Comparison of ENCODE assay signal across 31 cellular contexts in genomic region chr3:137820366-137820765, GRCh38. TPM values are rescaled to one million over a fixed set of nuclear protein-coding genes. Genes with fewer than 3 reads are reported as not detected.
"Had no signal": no experiment of that assay in that cellular context is flagged by ENCODE, and none has a peak within 500 bp of the region (broad histone marks: within the 10 kb centered on the region; RNA-seq: fewer than 3 reads in every experiment).

No MANE protein-coding gene starts in this region.

- H3K9me3 Mint-ChIP-seq: activated CD4-positive, alpha-beta T cell treated with anti-CD3 and anti-CD28 coated beads, Interleukin-2, amount 10 ng/mL, durations not matched to agents 7 days and 5 days; activated CD8-positive, alpha-beta T cell treated with anti-CD3 and anti-CD28 coated beads for 36 hours; activated T-cell treated with anti-CD3 and anti-CD28 coated beads, Interleukin-2, amount 50 U/mL, for 4 hours; activated T-helper 17 cell treated with anti-CD3 and anti-CD28 coated beads, Interleukin-2, amount 50 U/mL, for 72 hours; dendritic cell treated with granulocyte-macrophage colony-stimulating factor and Interleukin-4, amounts not matched to agents 40 ng/mL and 50 ng/mL, for 4 days had no signal

- ATAC-seq: activated CD8-positive, alpha-beta T cell treated with anti-CD3 and anti-CD28 coated beads for 36 hours; activated T-cell treated with anti-CD3 and anti-CD28 coated beads, Interleukin-2, amount 50 U/mL, for 4 hours; activated T-helper 17 cell treated with anti-CD3 and anti-CD28 coated beads, Interleukin-2, amount 50 U/mL, for 72 hours; effector memory CD8-positive, alpha-beta T cell; foreskin keratinocyte; gastroesophageal sphincter had no signal

- H3K4me1 Mint-ChIP-seq: activated CD4-positive, alpha-beta T cell treated with anti-CD3 and anti-CD28 coated beads, Interleukin-2, amount 10 ng/mL, durations not matched to agents 7 days and 5 days; activated T-helper 17 cell treated with anti-CD3 and anti-CD28 coated beads, Interleukin-2, amount 50 U/mL, for 72 hours; central memory CD8-positive, alpha-beta T cell had no signal

- H3K27me3 Mint-ChIP-seq: activated CD4-positive, alpha-beta T cell treated with anti-CD3 and anti-CD28 coated beads, Interleukin-2, amount 10 ng/mL, durations not matched to agents 7 days and 5 days; activated CD8-positive, alpha-beta T cell treated with anti-CD3 and anti-CD28 coated beads for 36 hours; activated T-helper 17 cell treated with anti-CD3 and anti-CD28 coated beads, Interleukin-2, amount 50 U/mL, for 72 hours; dendritic cell treated with granulocyte-macrophage colony-stimulating factor and Interleukin-4, amounts not matched to agents 40 ng/mL and 50 ng/mL, for 4 days had no signal

- H3K36me3 Mint-ChIP-seq: activated naive CD8-positive, alpha-beta T cell had no signal

- H3K27me3 ChIP-seq: brain microvascular endothelial cell, foreskin keratinocyte, gastroesophageal sphincter had no signal

- H3K27ac Mint-ChIP-seq: activated CD4-positive, alpha-beta T cell treated with anti-CD3 and anti-CD28 coated beads, Interleukin-2, amount 10 ng/mL, durations not matched to agents 7 days and 5 days; activated CD8-positive, alpha-beta T cell treated with anti-CD3 and anti-CD28 coated beads for 36 hours; activated naive CD8-positive, alpha-beta T cell; activated T-helper 17 cell treated with anti-CD3 and anti-CD28 coated beads, Interleukin-2, amount 50 U/mL, for 72 hours; dendritic cell treated with granulocyte-macrophage colony-stimulating factor and Interleukin-4, amounts not matched to agents 40 ng/mL and 50 ng/mL, for 4 days; effector memory CD8-positive, alpha-beta T cell had no signal

- H3K27ac ChIP-seq: brain microvascular endothelial cell, coronary artery, esophagus muscularis mucosa, foreskin keratinocyte, gastroesophageal sphincter had no signal

- H3K36me3 ChIP-seq: brain microvascular endothelial cell, esophagus muscularis mucosa, gastroesophageal sphincter had no signal

- H3K9me3 ChIP-seq: esophagus muscularis mucosa, gastroesophageal sphincter had no signal

- H3K4me1 ChIP-seq: esophagus muscularis mucosa, foreskin keratinocyte, gastroesophageal sphincter had no signal

- DNase-seq: activated CD4-positive, alpha-beta T cell treated with anti-CD3 and anti-CD28 coated beads for 1 hour; activated CD4-positive, alpha-beta T cell treated with anti-CD3 and anti-CD28 coated beads for 4 hours; activated CD4-positive, alpha-beta T cell treated with anti-CD3 and anti-CD28 coated beads, Interleukin-2, amount 10 ng/mL, durations not matched to agents 7 days and 5 days; activated CD4-positive, alpha-beta T cell treated with anti-CD3 and anti-CD28 coated beads, Interleukin-2, amount 50 U/mL, for 4 hours; activated CD8-positive, alpha-beta memory T cell treated with anti-CD3 and anti-CD28 coated beads for 24 hours; activated CD8-positive, alpha-beta T cell treated with anti-CD3 and anti-CD28 coated beads for 36 hours; activated effector memory CD4-positive, alpha-beta T cell treated with Interleukin-2 at 50 U/mL for 16 hours; activated gamma-delta T cell treated with Interleukin-2 at 50 U/mL for 16 hours; activated naive CD4-positive, alpha-beta T cell treated with anti-CD3 and anti-CD28 coated beads, Interleukin-2, amount 50 U/mL, for 16 hours; activated naive CD4-positive, alpha-beta T cell treated with Interleukin-2 at 50 U/mL for 16 hours; activated T-cell treated with anti-CD3 and anti-CD28 coated beads, Interleukin-2, amount 50 U/mL, for 4 hours; amniotic stem cell; anterior cingulate cortex; brain microvascular endothelial cell; dorsolateral prefrontal cortex; effector memory CD8-positive, alpha-beta T cell; erythroblast; foreskin keratinocyte; T-helper 2 cell had no signal

- H3K4me3 ChIP-seq: coronary artery, dorsolateral prefrontal cortex, esophagus muscularis mucosa, gastroesophageal sphincter had no signal

- H3K4me3 Mint-ChIP-seq: activated CD4-positive, alpha-beta T cell treated with anti-CD3 and anti-CD28 coated beads, Interleukin-2, amount 10 ng/mL, durations not matched to agents 7 days and 5 days; activated CD8-positive, alpha-beta T cell treated with anti-CD3 and anti-CD28 coated beads for 36 hours; activated naive CD8-positive, alpha-beta T cell; activated T-cell treated with anti-CD3 and anti-CD28 coated beads, Interleukin-2, amount 50 U/mL, for 4 hours; activated T-helper 17 cell treated with anti-CD3 and anti-CD28 coated beads, Interleukin-2, amount 50 U/mL, for 72 hours; central memory CD8-positive, alpha-beta T cell; dendritic cell treated with granulocyte-macrophage colony-stimulating factor and Interleukin-4, amounts not matched to agents 40 ng/mL and 50 ng/mL, for 4 days; effector memory CD8-positive, alpha-beta T cell had no signal

RNA-seq across cellular contexts. Expression of gene SOX14, which starts 56.3 kb away (rescaled TPM):
- total RNA-seq: activated CD4-positive, alpha-beta T cell treated with anti-CD3 and anti-CD28 coated beads, Interleukin-2, amount 10 ng/mL, durations not matched to agents 7 days and 5 days; activated CD8-positive, alpha-beta T cell treated with anti-CD3 and anti-CD28 coated beads for 36 hours; activated T-cell treated with anti-CD3 and anti-CD28 coated beads, Interleukin-2, amount 50 U/mL, for 4 hours; activated T-helper 17 cell treated with anti-CD3 and anti-CD28 coated beads, Interleukin-2, amount 50 U/mL, for 72 hours; bronchial epithelial cell; cardiac septum; dorsolateral prefrontal cortex; esophagus muscularis mucosa; foreskin keratinocyte; gastroesophageal sphincter; glomerular endothelial cell; T-helper 1 cell treated with Interleukin-12 subunit alpha and Interleukin-12 subunit beta and Interleukin-4 antibody, amounts not matched to agents 30 ng/mL and 1 ng/mL, for 36 hours had no signal
- polyA plus RNA-seq: adipose tissue, foreskin keratinocyte had no signal
